Comparison of ENCODE assay signal across 28 cellular contexts in the genomic region with DNA sequence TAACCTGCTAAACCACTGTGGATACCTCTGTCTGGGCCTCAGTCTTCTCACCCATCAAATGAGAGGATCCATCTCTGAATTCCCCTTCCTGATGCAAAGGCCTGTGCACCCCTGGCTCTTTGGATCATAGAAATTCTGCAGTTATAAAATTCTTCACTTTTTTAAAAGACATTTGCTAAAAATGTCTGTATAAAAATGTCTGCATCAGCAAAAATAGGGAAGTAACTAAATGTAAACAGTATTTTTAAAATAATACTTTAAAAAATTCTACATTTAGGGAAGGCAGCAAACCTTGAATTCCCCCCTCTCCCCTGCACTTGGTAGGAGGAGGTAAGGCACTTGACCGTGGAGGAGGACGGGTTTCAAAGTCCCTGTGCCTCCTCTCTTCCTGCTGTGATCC.
"Had no signal": no experiment of that assay in that cellular context is flagged by ENCODE, and none has a peak within 500 bp of the region (broad histone marks: within the 10 kb centered on the region; RNA-seq: fewer than 3 reads in every experiment).

No MANE protein-coding gene starts in this region.

- DNase-seq: activated B cell treated with CpG ODN at 0.5 μM for 24 hours; activated CD4-positive, alpha-beta T cell treated with anti-CD3 and anti-CD28 coated beads for 48 hours; activated CD4-positive, alpha-beta T cell treated with anti-CD3 and anti-CD28 coated beads, Interleukin-2, amount 50 U/mL, for 1 hour; activated CD4-positive, alpha-beta T cell treated with anti-CD3 and anti-CD28 coated beads, Interleukin-2, amount 50 U/mL, for 48 hours; activated CD8-positive, alpha-beta memory T cell treated with anti-CD3 and anti-CD28 coated beads for 24 hours; activated CD8-positive, alpha-beta T cell treated with anti-CD3 and anti-CD28 coated beads for 36 hours; activated effector memory CD4-positive, alpha-beta T cell treated with Interleukin-2 at 50 U/mL for 16 hours; activated gamma-delta T cell treated with Interleukin-2 at 50 U/mL for 16 hours; activated naive CD4-positive, alpha-beta T cell treated with anti-CD3 and anti-CD28 coated beads, Interleukin-2, amount 50 U/mL, for 16 hours; activated naive CD4-positive, alpha-beta T cell treated with Interleukin-2 at 50 U/mL for 16 hours; activated T-cell treated with anti-CD3 and anti-CD28 coated beads, Interleukin-2, amount 50 U/mL, for 4 hours; amniotic stem cell; anterior cingulate cortex; body of pancreas; central memory CD4-positive, alpha-beta T cell; cerebellar nuclear complex; colonic mucosa; effector CD8-positive, alpha-beta T cell; esophagus squamous epithelium; foreskin melanocyte; T-helper 17 cell; T1000; WERI-Rb-1 had no signal

- H3K27me3 ChIP-seq: body of pancreas, colonic mucosa had no signal

- FAIRE-seq: endometrium, endothelial cell of umbilical vein had no signal

- H3K4me3 ChIP-seq: body of pancreas, colonic mucosa, esophagus squamous epithelium, gastroesophageal sphincter had no signal

- H3K36me3 ChIP-seq: colonic mucosa, esophagus squamous epithelium, gastroesophageal sphincter, WERI-Rb-1 had no signal

- H3K27ac ChIP-seq: body of pancreas, colonic mucosa, esophagus squamous epithelium, gastroesophageal sphincter, WERI-Rb-1 had no signal

- H3K9me3 ChIP-seq: colonic mucosa had no signal

- ATAC-seq: activated CD4-positive, CD25-positive, alpha-beta regulatory T cell treated with anti-CD3 and anti-CD28 coated beads, Interleukin-2, amount 50 U/mL, for 24 hours; activated CD8-positive, alpha-beta T cell treated with anti-CD3 and anti-CD28 coated beads for 36 hours; activated T-cell treated with anti-CD3 and anti-CD28 coated beads, Interleukin-2, amount 50 U/mL, for 4 hours; activated T-helper 17 cell treated with anti-CD3 and anti-CD28 coated beads, Interleukin-2, amount 50 U/mL, for 72 hours; body of pancreas; gastroesophageal sphincter; T-helper 17 cell had no signal

- H3K4me1 ChIP-seq: body of pancreas, colonic mucosa, esophagus squamous epithelium, gastroesophageal sphincter had no signal
